Comparison of ENCODE assay signal across 14 cellular contexts in genomic region chr18:26978812-26979341, GRCh38.
DNase-seq lines count a peak whose midpoint lies in the region; ATAC-seq and TF ChIP-seq lines count a peak whose summit lies in the region.
"Had no signal": no experiment of that assay in that cellular context is flagged by ENCODE, and none has a peak within 500 bp of the region (broad histone marks: within the 10 kb centered on the region; RNA-seq: fewer than 3 reads in every experiment).

No MANE protein-coding gene starts in this region.

- CTCF ChIA-PET in MCF 10A (lab: Yijun Ruan, JAX): interaction anchor here (0.6 to 0.8 kb wide), 2 partner anchors 71 to 276 kb away, joined by 3 to 4 read pairs; no protein-coding TSS in a partner anchor
- CTCF ChIA-PET in mammary epithelial cell (lab: Charles Lee; ENCODE audit: low non-redundant PET): no interaction called here

- DNase-seq in MCF 10A (ENCODE audit: unreplicated experiment): peak; percentile 1
- no peak for DNase-seq in mammary epithelial cell
- no peak for DNase-seq in 8988T
- no peak for DNase-seq in T-helper 9 cell
- DNase-seq in anterior cingulate cortex (lab: John Stamatoyannopoulos, UW): no peak
- no peak for DNase-seq in DMS53 (lab: John Stamatoyannopoulos, UW)
- DNase-seq: dorsolateral prefrontal cortex, glutamatergic neuron, mesendoderm, sigmoid colon, WERI-Rb-1 had no signal

- H3K36me3 ChIP-seq in mammary epithelial cell (ENCODE audit: insufficient read depth, low read length): no peaks in the 10 kb centered on the region
- H3K36me3 ChIP-seq: sigmoid colon, WERI-Rb-1 had no signal

- dilution Hi-C loops in mammary epithelial cell (cut with HindIII; ENCODE audit: low sequenced_read_pairs): no loop called here

- no peak overlapping the region for H3K27ac Mint-ChIP-seq in MCF 10A (ENCODE audit: low read depth, unreplicated experiment)

- BruUV-seq in MCF 10A (replicated peaks; lab: Mats Ljungman, UMichigan) (no TSS peak), mammary epithelial cell (replicated peaks; lab: Mats Ljungman, UMichigan) (no TSS peak)

- H3K4me2 ChIP-seq in mammary epithelial cell (ENCODE audit: insufficient read depth, low read depth, low read length): no peak overlapping the region
- H3K4me2 ChIP-seq: A549 had no signal

- no peaks in the 10 kb centered on the region for H4K20me1 ChIP-seq in mammary epithelial cell (ENCODE audit: insufficient read depth, low read length)

- intact Hi-C loops in MCF 10A (cut with micrococcal nuclease) (no loop called here), mammary epithelial cell (cut with micrococcal nuclease) (no loop called here)

- in situ Hi-C loops in mammary epithelial cell (cut with MboI; ENCODE audit: low sequenced_read_pairs in 2 of 2): no loop called here

- H3K4me3 ChIP-seq in mammary epithelial cell (replicated peaks in 1 of 3; ENCODE audit: insufficient read depth in 1 of 3, low read depth in 2 of 3, low read length in 3 of 3): no peak overlapping the region
- H3K4me3 ChIP-seq: A549, dorsolateral prefrontal cortex, sigmoid colon had no signal

- H3K27me3 Mint-ChIP-seq in MCF 10A (ENCODE audit: insufficient read depth, unreplicated experiment): no peaks in the 10 kb centered on the region

- H3K4me1 Mint-ChIP-seq in MCF 10A (ENCODE audit: insufficient read depth, unreplicated experiment): no peaks in the 10 kb centered on the region

- no peaks in the 10 kb centered on the region for H3K36me3 Mint-ChIP-seq in MCF 10A (ENCODE audit: insufficient read depth, unreplicated experiment)

- H3K9ac ChIP-seq in mammary epithelial cell (ENCODE audit: insufficient read depth, low read length): no peak overlapping the region

- no peaks in the 10 kb centered on the region for H3K4me1 ChIP-seq in mammary epithelial cell (ENCODE audit: insufficient read depth, low read length)
- H3K4me1 ChIP-seq: A549, sigmoid colon had no signal

- no peak overlapping the region for H3K27ac ChIP-seq in mammary epithelial cell (ENCODE audit: insufficient read depth, low read depth, low read length)
- H3K27ac ChIP-seq: A549, dorsolateral prefrontal cortex, sigmoid colon, WERI-Rb-1 had no signal

- POLR2A ChIA-PET in MCF 10A (lab: Yijun Ruan, JAX): no interaction called here

- H3K9me3 ChIP-seq in mammary epithelial cell (replicated peaks; ENCODE audit: insufficient read depth, low read length): no peaks in the 10 kb centered on the region
- H3K9me3 ChIP-seq: A549, sigmoid colon had no signal

- peak; percentile 98 for ATAC-seq in HG02610 (IDR thresholded peaks at IDR 0.05; ENCODE audit: unreplicated experiment)
- peak; percentile 98 for ATAC-seq in HG03442 (IDR thresholded peaks at IDR 0.05; ENCODE audit: unreplicated experiment)
- ATAC-seq: A549 had no signal

- no peak overlapping the region for H2AFZ ChIP-seq in mammary epithelial cell (ENCODE audit: low read depth, low read length)

- H3K79me2 ChIP-seq in mammary epithelial cell (ENCODE audit: insufficient read depth, low read length): no peaks in the 10 kb centered on the region

- no peak overlapping the region for H3K4me3 Mint-ChIP-seq in MCF 10A (ENCODE audit: unreplicated experiment)

- no peaks in the 10 kb centered on the region for H3K27me3 ChIP-seq in mammary epithelial cell (ENCODE audit: insufficient read depth, low read length)
- H3K27me3 ChIP-seq: sigmoid colon had no signal

- no peaks in the 10 kb centered on the region for H3K9me3 Mint-ChIP-seq in MCF 10A (ENCODE audit: unreplicated experiment)

- 51% methylated on average over 4 of the region's 4 CpGs for WGBS in mammary epithelial cell (ENCODE audit: low coverage, missing lambda C conversion rate)

- no peak for TF ChIP-seq CTCF in MCF 10A (IDR thresholded peaks at IDR 0.05; ENCODE audit: unreplicated experiment)
- TF ChIP-seq CTCF in mammary epithelial cell (conservative IDR thresholded peaks at IDR 0.05 in 1 of 2, IDR thresholded peaks at IDR 0.05 in 1 of 2; ENCODE audit: extremely low read depth in 1 of 2, insufficient read depth in 1 of 2, low read depth in 1 of 2, low read length in 2 of 2): no peak
